ENCODE assay signal across 21 cellular contexts in the genomic region with DNA sequence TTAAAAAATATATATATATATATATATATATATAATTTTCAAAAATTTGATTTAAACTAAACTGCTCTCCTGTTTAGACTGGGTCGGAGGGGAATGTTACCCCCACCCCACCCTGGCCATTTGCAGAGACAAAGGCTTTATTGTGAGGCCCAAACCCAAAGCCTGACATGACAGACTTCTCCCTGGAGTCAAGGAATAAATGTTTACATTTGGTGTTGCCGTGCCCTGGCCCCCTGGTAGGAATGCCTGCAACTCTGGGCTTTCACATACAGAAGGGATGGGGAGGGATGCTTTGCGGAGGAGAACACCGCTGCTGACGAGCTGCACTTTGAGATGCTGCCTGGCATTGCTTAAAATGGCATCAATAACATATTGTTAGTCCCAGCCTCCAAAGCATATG. TPM values are rescaled to one million over a fixed set of nuclear protein-coding genes. Genes with fewer than 3 reads are reported as not detected.
DNase-seq lines count a peak whose midpoint lies in the region; ATAC-seq, FAIRE-seq and TF ChIP-seq lines count a peak whose summit lies in the region.
"Had no signal": no experiment of that assay in that cellular context is flagged by ENCODE, and none has a peak within 500 bp of the region (broad histone marks: within the 10 kb centered on the region; RNA-seq: fewer than 3 reads in every experiment).

No MANE protein-coding gene starts in this region.

- no peaks in the 10 kb centered on the region for H3K27me3 ChIP-seq in H7 (ENCODE audit: control insufficient read depth, insufficient read depth, low read length)

- peak overlapping the region in 2 of 5 experiments; percentile 38 to 58 for H3K4me3 Mint-ChIP-seq in brain
- H3K4me3 Mint-ChIP-seq: CD14-positive monocyte, IgD-negative memory B cell had no signal

- H3K36me3 Mint-ChIP-seq in brain: peaks cover 6% of the 10 kb centered on the region
- H3K36me3 Mint-ChIP-seq: CD14-positive monocyte, IgD-negative memory B cell had no signal

- H3K4me1 Mint-ChIP-seq in brain: peaks cover 37% of the 10 kb centered on the region
- H3K4me1 Mint-ChIP-seq: CD14-positive monocyte, IgD-negative memory B cell had no signal

- peaks cover 12% of the 10 kb centered on the region for H3K27me3 Mint-ChIP-seq in brain

- TF ChIP-seq CTCF in brain (conservative IDR thresholded peaks at IDR 0.05) (no peak), D721Med (IDR thresholded peaks at IDR 0.05; ENCODE audit: insufficient read depth, missing control alignments) (no peak)

- no peak for FAIRE-seq in D721Med (lab: Jason Lieb, UNC)
- FAIRE-seq: HTR-8/SVneo had no signal

- peak; percentile 56 for DNase-seq in H7
- peak; percentile 33 for DNase-seq in iPS-NIHi11 (ENCODE audit: low spot score)
- peak; percentile 49 for DNase-seq in retina
- DNase-seq in activated gamma-delta T cell treated with Interleukin-2 at 50 U/mL for 16 hours: no peak
- no peak for DNase-seq in D721Med (ENCODE audit: insufficient read length, low spot score)
- no peak for DNase-seq in LoVo (ENCODE audit: low spot score)
- DNase-seq: ACHN, AML-193, COR-L47, Kasumi-1, NCI-H1105, NCI-H187 treated with DMSO at 0.1 percent for 48 hours, NCI-H446 treated with DMSO at 0.1 percent for 48 hours had no signal

- no peak overlapping the region for H3K4me3 ChIP-seq in H7 (ENCODE audit: insufficient read depth, low read depth, low read length)
- H3K4me3 ChIP-seq: SK-N-MC had no signal

- no peak for ATAC-seq in HG02642 (IDR thresholded peaks at IDR 0.05; ENCODE audit: poor library complexity, unreplicated experiment)
- ATAC-seq: HCT116, Panc1 had no signal

- H3K36me3 ChIP-seq in H7 (replicated peaks; ENCODE audit: control insufficient read depth, insufficient read depth, low read length): no peaks in the 10 kb centered on the region

- H3K27ac Mint-ChIP-seq in brain: peak overlapping the region in 3 of 5 experiments; percentile 63 to 81 (median 75)
- H3K27ac Mint-ChIP-seq: CD14-positive monocyte, IgD-negative memory B cell had no signal

- peaks cover 0 to 10% (median 3%) of the 10 kb centered on the region in 5 experiments for H3K9me3 Mint-ChIP-seq in brain

RNA-seq across cellular contexts. Expression of gene ZNF536, which starts 30.6 kb away (rescaled TPM):
- total RNA-seq in H7 (2014; rRNA removed; shearing (Covaris generic)): 0.35 and 0.59 TPM in 2 replicates
- 36.2 TPM for polyA plus RNA-seq in brain (ENCODE audit: insufficient read depth, low read depth, low replicate concordance)
- polyA plus RNA-seq: CD14-positive monocyte, IgD-negative memory B cell had no signal

Comparison
In these comparisons a context has a peak if more than half of its experiments do, and no peak if none do; other contexts are left out.
1. DNase-seq: peak in H7 (single experiment), iPS-NIHi11 (single experiment) and retina (single experiment); none in activated gamma-delta T cell treated with Interleukin-2 at 50 U/mL for 16 hours (single experiment), D721Med (single experiment) and LoVo (single experiment).